4 cellular contexts compared by ENCODE assay signal in the genomic region with DNA sequence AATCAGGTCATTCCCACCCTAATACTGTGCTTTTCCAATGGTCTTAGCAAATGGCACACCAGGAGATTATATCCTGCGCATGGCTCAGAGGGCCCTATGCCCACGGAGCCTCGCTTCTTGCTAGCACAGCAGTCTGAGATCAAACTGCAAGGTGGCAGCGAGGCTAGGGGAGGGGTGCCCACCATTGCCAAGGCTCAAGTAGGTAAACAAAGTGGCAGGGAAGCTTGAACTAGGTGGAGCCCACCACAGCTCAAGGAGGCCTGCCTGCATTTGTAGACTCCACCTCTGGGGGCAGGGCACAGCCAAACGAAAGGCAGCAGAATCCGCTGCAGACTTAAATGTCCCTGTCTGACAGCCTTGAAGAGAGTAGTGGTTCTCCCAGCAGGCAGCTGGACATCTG. TPM values are rescaled to one million over a fixed set of nuclear protein-coding genes. Genes with fewer than 3 reads are reported as not detected.
"Had no signal": no experiment of that assay in that cellular context is flagged by ENCODE, and none has a peak within 500 bp of the region (broad histone marks: within the 10 kb centered on the region; RNA-seq: fewer than 3 reads in every experiment).

No MANE protein-coding gene starts in this region.

RNA-seq across cellular contexts. Expression of a gene that starts 23.5 kb away (rescaled TPM):
- total RNA-seq: GM23338, H1, H7, H9 had no signal
- polyA plus RNA-seq: GM23338, H1 had no signal
